In the genomic region with DNA sequence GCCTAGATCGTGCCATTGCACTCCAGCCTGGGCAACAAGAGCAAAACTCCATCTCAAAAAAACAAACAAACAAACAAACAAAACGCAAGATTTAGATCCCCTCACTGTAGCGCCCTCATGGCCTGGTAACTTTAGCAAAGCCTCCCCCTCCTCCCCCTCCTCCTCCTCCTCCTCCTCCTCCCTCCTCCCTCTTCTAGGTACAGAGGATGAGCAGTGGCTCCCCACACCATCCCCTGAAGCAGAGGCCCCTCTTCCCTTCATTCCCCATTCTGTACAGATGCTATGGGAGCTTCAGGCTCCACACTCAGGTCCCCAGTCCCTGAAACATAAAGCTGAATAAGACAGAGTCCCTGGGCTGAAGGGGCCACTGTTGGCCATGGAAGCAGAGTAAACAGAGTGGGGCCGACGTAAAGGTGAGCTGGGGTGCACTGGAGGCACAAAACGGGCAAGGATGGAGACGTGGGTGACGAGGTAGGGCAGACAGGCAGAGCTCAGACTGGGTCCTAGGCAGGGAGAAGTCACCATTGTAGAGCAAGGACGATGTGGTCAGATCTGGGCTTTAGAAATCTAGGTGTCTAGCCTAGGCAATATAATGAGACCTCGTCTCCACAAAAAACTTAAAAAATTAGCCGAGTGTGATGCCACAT, we compare ENCODE assay signal across 37 cellular contexts. TPM values are rescaled to one million over a fixed set of nuclear protein-coding genes. Genes with fewer than 3 reads are reported as not detected.
"Had no signal": no experiment of that assay in that cellular context is flagged by ENCODE, and none has a peak within 500 bp of the region (broad histone marks: within the 10 kb centered on the region; RNA-seq: fewer than 3 reads in every experiment).

No MANE protein-coding gene starts in this region.

- H3K27me3 ChIP-seq: brain microvascular endothelial cell had no signal

- H3K36me3 ChIP-seq: brain microvascular endothelial cell, esophagus squamous epithelium, gastroesophageal sphincter had no signal

- H3K4me1 Mint-ChIP-seq: activated CD4-positive, alpha-beta memory T cell treated with anti-CD3 and anti-CD28 coated beads, Interleukin-2, amount 10 ng/mL, durations not matched to agents 7 days and 5 days; activated CD4-positive, alpha-beta T cell treated with anti-CD3 and anti-CD28 coated beads, Interleukin-2, amount 10 ng/mL, durations not matched to agents 7 days and 5 days; T-helper 17 cell had no signal

- H3K4me3 Mint-ChIP-seq: activated CD4-positive, alpha-beta memory T cell treated with anti-CD3 and anti-CD28 coated beads, Interleukin-2, amount 10 ng/mL, durations not matched to agents 7 days and 5 days; activated CD4-positive, alpha-beta T cell treated with anti-CD3 and anti-CD28 coated beads, Interleukin-2, amount 10 ng/mL, durations not matched to agents 7 days and 5 days; activated naive CD8-positive, alpha-beta T cell; activated T-cell treated with anti-CD3 and anti-CD28 coated beads, Interleukin-2, amount 50 U/mL, for 24 hours; activated T-cell treated with anti-CD3 and anti-CD28 coated beads, Interleukin-2, amount 50 U/mL, for 72 hours; effector memory CD8-positive, alpha-beta T cell; T-helper 17 cell; T-helper 2 cell treated with Interferon-gamma antibody and Interleukin-4, amounts not matched to agents 5 μg/mL and 100 μg/mL, for 36 hours had no signal

- FAIRE-seq: astrocyte, bronchial epithelial cell, colon, endothelial cell of umbilical vein had no signal

- H3K4me1 ChIP-seq: esophagus squamous epithelium, gastroesophageal sphincter had no signal

- H3K36me3 Mint-ChIP-seq: activated naive CD8-positive, alpha-beta T cell had no signal

- H3K27ac ChIP-seq: brain microvascular endothelial cell, epithelial cell of prostate, esophagus squamous epithelium, gastroesophageal sphincter had no signal

- H3K4me3 ChIP-seq: esophagus squamous epithelium, gastroesophageal sphincter had no signal

- DNase-seq: activated CD4-positive, alpha-beta memory T cell treated with anti-CD3 and anti-CD28 coated beads, Interleukin-2, amount 10 ng/mL, durations not matched to agents 7 days and 5 days; activated CD4-positive, alpha-beta T cell treated with anti-CD3 and anti-CD28 coated beads for 1 hour; activated CD4-positive, alpha-beta T cell treated with anti-CD3 and anti-CD28 coated beads for 4 hours; activated CD4-positive, alpha-beta T cell treated with anti-CD3 and anti-CD28 coated beads, Interleukin-2, amount 10 ng/mL, durations not matched to agents 7 days and 5 days; activated CD4-positive, alpha-beta T cell treated with anti-CD3 and anti-CD28 coated beads, Interleukin-2, amount 50 U/mL, for 4 hours; activated CD8-positive, alpha-beta memory T cell treated with anti-CD3 and anti-CD28 coated beads, Interleukin-2, amount 50 U/mL, for 48 hours; activated gamma-delta T cell treated with Interleukin-2 at 50 U/mL for 16 hours; activated naive CD4-positive, alpha-beta T cell treated with anti-CD3 and anti-CD28 coated beads, Interleukin-2, amount 50 U/mL, for 16 hours; activated naive CD4-positive, alpha-beta T cell treated with Interleukin-2 at 50 U/mL for 16 hours; activated T-cell treated with anti-CD3 and anti-CD28 coated beads for 4 hours; activated T-cell treated with anti-CD3 and anti-CD28 coated beads, Interleukin-2, amount 50 U/mL, for 24 hours; activated T-cell treated with anti-CD3 and anti-CD28 coated beads, Interleukin-2, amount 50 U/mL, for 72 hours; amniotic stem cell; anterior cingulate cortex; brain microvascular endothelial cell; cortex of kidney; dermis blood vessel endothelial cell; effector CD4-positive, alpha-beta T cell; effector memory CD8-positive, alpha-beta T cell; esophagus squamous epithelium; foreskin melanocyte; head of caudate nucleus; T-helper 1 cell; T-helper 17 cell; T1000 had no signal

- H3K27ac Mint-ChIP-seq: activated CD4-positive, alpha-beta memory T cell treated with anti-CD3 and anti-CD28 coated beads, Interleukin-2, amount 10 ng/mL, durations not matched to agents 7 days and 5 days; activated CD4-positive, alpha-beta T cell treated with anti-CD3 and anti-CD28 coated beads, Interleukin-2, amount 10 ng/mL, durations not matched to agents 7 days and 5 days; activated naive CD8-positive, alpha-beta T cell; activated T-cell treated with anti-CD3 and anti-CD28 coated beads, Interleukin-2, amount 50 U/mL, for 24 hours; activated T-cell treated with anti-CD3 and anti-CD28 coated beads, Interleukin-2, amount 50 U/mL, for 72 hours; effector memory CD8-positive, alpha-beta T cell; T-helper 17 cell; T-helper 2 cell treated with Interferon-gamma antibody and Interleukin-4, amounts not matched to agents 5 μg/mL and 100 μg/mL, for 36 hours had no signal

- ATAC-seq: activated T-cell treated with anti-CD3 and anti-CD28 coated beads, Interleukin-2, amount 50 U/mL, for 72 hours; effector memory CD8-positive, alpha-beta T cell; gastroesophageal sphincter; T-helper 17 cell had no signal

- H3K27me3 Mint-ChIP-seq: activated naive CD8-positive, alpha-beta T cell had no signal

- H3K9me3 Mint-ChIP-seq: activated CD4-positive, alpha-beta memory T cell treated with anti-CD3 and anti-CD28 coated beads, Interleukin-2, amount 10 ng/mL, durations not matched to agents 7 days and 5 days; activated CD4-positive, alpha-beta T cell treated with anti-CD3 and anti-CD28 coated beads, Interleukin-2, amount 10 ng/mL, durations not matched to agents 7 days and 5 days; activated T-cell treated with anti-CD3 and anti-CD28 coated beads, Interleukin-2, amount 50 U/mL, for 24 hours; activated T-cell treated with anti-CD3 and anti-CD28 coated beads, Interleukin-2, amount 50 U/mL, for 72 hours; effector memory CD8-positive, alpha-beta T cell; T-helper 2 cell treated with Interferon-gamma antibody and Interleukin-4, amounts not matched to agents 5 μg/mL and 100 μg/mL, for 36 hours had no signal

- H3K9me3 ChIP-seq: esophagus squamous epithelium, gastroesophageal sphincter had no signal

RNA-seq across cellular contexts. Expression of a gene that starts 19.4 kb away (rescaled TPM):
- total RNA-seq: bronchial epithelial cell, chondrocyte, dermis blood vessel endothelial cell, endothelial cell of umbilical vein, fibroblast of villous mesenchyme, glomerular endothelial cell had no signal
- polyA plus RNA-seq: endothelial cell of umbilical vein, fibroblast of lung had no signal
